ENCODE assay signal across 1 cellular context in genomic region chr1:154993572-154994268, GRCh38.
TF ChIP-seq lines count a peak whose summit lies in the region.

TSS of gene LENEP (plus strand) at chr1:154993586. CDS start at chr1:154993608, 22 bp downstream.

TF ChIP-seq in HepG2, 621 proteins besides CTCF, POLR2A, EP300 and RAD21:
- TF ChIP-seq MAZ (IDR thresholded peaks at IDR 0.05; ENCODE audit: borderline replicate concordance, low read depth, low read length): no peak
- TF ChIP-seq MAZ (CRISPR knock-in tag; IDR thresholded peaks at IDR 0.05; ENCODE audit: low read depth): no peak
- peak; percentile 39 for TF ChIP-seq AGO2 (optimal IDR thresholded peaks at IDR 0.05; ENCODE audit: low read depth, low read length)
- TF ChIP-seq, protein P1, sequence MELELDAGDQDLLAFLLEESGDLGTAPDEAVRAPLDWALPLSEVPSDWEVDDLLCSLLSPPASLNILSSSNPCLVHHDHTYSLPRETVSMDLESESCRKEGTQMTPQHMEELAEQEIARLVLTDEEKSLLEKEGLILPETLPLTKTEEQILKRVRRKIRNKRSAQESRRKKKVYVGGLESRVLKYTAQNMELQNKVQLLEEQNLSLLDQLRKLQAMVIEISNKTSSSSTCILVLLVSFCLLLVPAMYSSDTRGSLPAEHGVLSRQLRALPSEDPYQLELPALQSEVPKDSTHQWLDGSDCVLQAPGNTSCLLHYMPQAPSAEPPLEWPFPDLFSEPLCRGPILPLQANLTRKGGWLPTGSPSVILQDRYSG (CRISPR knock-in tag; IDR thresholded peaks at IDR 0.05): no peak
- no peak for TF ChIP-seq AKAP8 (CRISPR knock-in tag; IDR thresholded peaks at IDR 0.05)
- TF ChIP-seq ZNF891 (CRISPR knock-in tag; IDR thresholded peaks at IDR 0.05): no peak
- no peak for TF ChIP-seq ZNF547 (CRISPR knock-in tag; IDR thresholded peaks at IDR 0.05)
- TF ChIP-seq ZNF484 (CRISPR knock-in tag; IDR thresholded peaks at IDR 0.05; ENCODE audit: borderline replicate concordance, low read depth): no peak
- TF ChIP-seq MAFG (CRISPR knock-in tag; IDR thresholded peaks at IDR 0.05): no peak
TF ChIP-seq in HepG2: peak in this region for 1.
